In the genomic region with DNA sequence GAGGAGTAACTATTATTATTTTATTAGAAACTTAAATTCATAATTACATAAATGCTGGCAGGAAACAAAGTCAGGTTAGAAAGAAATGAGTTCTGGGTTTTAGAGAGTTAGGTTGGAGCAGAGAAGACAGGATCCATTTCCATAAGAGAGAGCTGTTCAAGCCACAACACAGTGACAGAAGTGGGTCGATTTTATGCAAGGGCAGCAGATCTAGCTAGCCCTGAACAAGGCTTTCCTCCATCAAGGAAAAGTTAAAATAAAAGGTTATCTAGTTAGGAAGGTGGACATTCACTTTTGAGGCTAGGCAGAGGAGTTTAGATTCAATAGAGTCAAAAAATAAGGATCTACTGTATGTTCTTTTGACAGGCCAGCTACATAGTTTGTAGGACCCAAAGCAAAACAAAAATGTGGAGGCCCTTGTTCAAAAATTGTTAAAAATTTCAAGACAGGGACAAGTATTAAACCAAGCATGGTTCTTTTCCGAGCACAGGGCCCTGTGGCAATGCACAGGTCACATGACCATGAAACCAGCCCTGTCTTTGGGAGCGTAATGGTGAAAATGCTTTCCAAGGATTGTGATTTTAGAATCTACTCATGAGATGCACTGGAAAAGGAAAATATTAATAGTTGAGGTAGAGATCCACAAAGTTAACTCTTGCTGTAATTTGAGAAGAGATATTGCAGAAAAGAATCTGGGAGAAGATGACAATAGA, we compare ENCODE assay signal across 19 cellular contexts.
DNase-seq lines count a peak whose midpoint lies in the region; ATAC-seq, FAIRE-seq and TF ChIP-seq lines count a peak whose summit lies in the region.
"Had no signal": no experiment of that assay in that cellular context is flagged by ENCODE, and none has a peak within 500 bp of the region (broad histone marks: within the 10 kb centered on the region; RNA-seq: fewer than 3 reads in every experiment).

No MANE protein-coding gene starts in this region.

- H4K20me1 ChIP-seq in SK-N-SH (ENCODE audit: insufficient read depth) = no peaks in the 10 kb centered on the region
- H4K20me1 ChIP-seq in GM23338 (replicated peaks; ENCODE audit: insufficient read depth) = no peaks in the 10 kb centered on the region
- no peaks in the 10 kb centered on the region for H4K20me1 ChIP-seq in H1 (replicated peaks in 1 of 2; ENCODE audit: control insufficient read depth in 1 of 2, insufficient read depth in 2 of 2, low read length in 2 of 2)

- H3K79me2 ChIP-seq in SK-N-SH (ENCODE audit: insufficient read depth) (no peaks in the 10 kb centered on the region), GM23338 (replicated peaks; ENCODE audit: insufficient read depth) (no peaks in the 10 kb centered on the region), H1 (ENCODE audit: control insufficient read depth in 1 of 2, insufficient read depth in 2 of 2, low read length in 2 of 2) (no peaks in the 10 kb centered on the region)

- no peak overlapping the region for H3K4ac ChIP-seq in H1 (replicated peaks; ENCODE audit: insufficient read length, low read depth, low read length)

- no peaks in the 10 kb centered on the region for H3K23me2 ChIP-seq in H1 (ENCODE audit: low read depth, low read length)

- no peak overlapping the region for H2BK5ac ChIP-seq in H1 (ENCODE audit: low read depth, low read length)

- H4K5ac ChIP-seq in H1 (ENCODE audit: insufficient read length, low read depth, low read length) = no peak overlapping the region

- no peak overlapping the region for H2BK12ac ChIP-seq in H1 (ENCODE audit: low read depth, low read length)

- H3K14ac ChIP-seq in H1 (ENCODE audit: insufficient read length) = no peak overlapping the region

- H3K9me2 ChIP-seq in SK-N-SH (no peaks in the 10 kb centered on the region), GM23338 (ENCODE audit: insufficient read depth) (peaks cover 7% of the 10 kb centered on the region)

- H3K4me3 Mint-ChIP-seq in GM23338 = no peak overlapping the region
- H3K4me3 Mint-ChIP-seq: CD4-positive, alpha-beta memory T cell; H9 had no signal

- H2BK120ac ChIP-seq in H1 (replicated peaks; ENCODE audit: low read depth, low read length) = no peak overlapping the region

- no peak overlapping the region for H4K8ac ChIP-seq in H1 (ENCODE audit: extremely low read depth, insufficient read depth, low read length)

- H3K4me3 ChIP-seq in SK-N-SH (ENCODE audit: low read depth in 2 of 2, low read length in 1 of 2) (no peak overlapping the region), GM23338 (no peak overlapping the region), H1 (ENCODE audit: extremely low read depth in 1 of 4, insufficient read depth in 2 of 4, low read depth in 3 of 4, low read length in 4 of 4) (no peak overlapping the region)

- H3K9me3 Mint-ChIP-seq in GM23338 = no peaks in the 10 kb centered on the region
- H3K9me3 Mint-ChIP-seq: H9 had no signal

- ATAC-seq in SK-N-SH treated with all-trans-retinoic acid at 6 μM for 48 hours (no peak), GM23338 (no peak), GM21786 (IDR thresholded peaks at IDR 0.05; ENCODE audit: unreplicated experiment) (no peak)
- ATAC-seq: HCT116 had no signal

- H3K27ac ChIP-seq in SK-N-SH (ENCODE audit: low read depth in 2 of 2, low read length in 1 of 2) = peak overlapping the region in 1 of 2 experiments; percentile 90; a peak in 2 of 4 replicates
- no peak overlapping the region for H3K27ac ChIP-seq in GM23338 (ENCODE audit: low read depth)
- no peak overlapping the region for H3K27ac ChIP-seq in H1 (ENCODE audit: low read depth, low read length)

- FAIRE-seq in H1 (lab: Jason Lieb, UNC) = no peak
- FAIRE-seq: GM12891, GM18507 had no signal

- no peak overlapping the region for H2AFZ ChIP-seq in SK-N-SH (ENCODE audit: low read depth)
- peak overlapping the region; percentile 50; the same call in 1 of the 2 replicates for H2AFZ ChIP-seq in GM23338
- H2AFZ ChIP-seq in H1 (ENCODE audit: low read length) = no peak overlapping the region

- POLR2A ChIA-PET in SK-N-SH (lab: Yijun Ruan, JAX) (interaction anchor here (0.6 to 2.3 kb wide), 4 partner anchors 114 to 273 kb away, joined by 3 to 70 read pairs (median 6); partner anchors contain the start of gene KLF7), H1 (lab: Charles Lee; ENCODE audit: partially characterized antibody) (interaction anchor here (1.1 kb wide), 1 partner anchor 14 kb away, joined by 3 read pairs; no protein-coding TSS in a partner anchor)

- H2AK5ac ChIP-seq in H1 (ENCODE audit: low read depth, low read length) = no peak overlapping the region

- H3K23ac ChIP-seq in H1 (ENCODE audit: insufficient read length) = no peak overlapping the region

- H3K4me1 Mint-ChIP-seq in GM23338 = no peaks in the 10 kb centered on the region
- H3K4me1 Mint-ChIP-seq: CD4-positive, alpha-beta memory T cell had no signal

- H3K27me3 ChIP-seq in SK-N-SH (ENCODE audit: insufficient read depth) (no peaks in the 10 kb centered on the region), GM23338 (ENCODE audit: insufficient read depth) (no peaks in the 10 kb centered on the region), H1 (replicated peaks in 1 of 4; ENCODE audit: control insufficient read depth in 3 of 4, extremely low read depth in 1 of 4, insufficient read depth in 3 of 4, low read length in 3 of 4) (no peaks in the 10 kb centered on the region)

- H3F3A ChIP-seq in SK-N-SH (replicated peaks; ENCODE audit: insufficient read depth) (no peaks in the 10 kb centered on the region), GM23338 (replicated peaks; ENCODE audit: low read depth) (no peaks in the 10 kb centered on the region)

- TF ChIP-seq RAD21 in SK-N-SH (IDR thresholded peaks at IDR 0.05; ENCODE audit: low read length) (no peak), H1 (IDR thresholded peaks at IDR 0.05 in 1 of 2, conservative IDR thresholded peaks at IDR 0.05 in 1 of 2; ENCODE audit: low read depth in 2 of 2, low read length in 2 of 2) (no peak)

- H2BK20ac ChIP-seq in H1 (ENCODE audit: low read length) = no peak overlapping the region

- TF ChIP-seq EP300 in SK-N-SH (IDR thresholded peaks at IDR 0.05; ENCODE audit: borderline replicate concordance in 1 of 2, low read depth in 1 of 2, low read length in 1 of 2) = no peak
- TF ChIP-seq EP300 in H1 (IDR thresholded peaks at IDR 0.05; ENCODE audit: borderline replicate concordance in 1 of 2, low read depth in 2 of 2, low read length in 2 of 2) = no peak

- no peak overlapping the region for H3K56ac ChIP-seq in H1 (replicated peaks; ENCODE audit: insufficient read length, low read depth, low read length)

- H3K9me3 ChIP-seq in SK-N-SH (no peaks in the 10 kb centered on the region), H1 (ENCODE audit: insufficient read depth in 2 of 2, low read depth in 1 of 2, low read length in 1 of 2) (no peaks in the 10 kb centered on the region)

- no peaks in the 10 kb centered on the region for H3K36me3 Mint-ChIP-seq in GM23338 (ENCODE audit: low read depth)
- H3K36me3 Mint-ChIP-seq: CD4-positive, alpha-beta memory T cell had no signal

- H3K36me3 ChIP-seq in SK-N-SH (replicated peaks in 1 of 2; ENCODE audit: control insufficient read depth in 1 of 2, insufficient read depth in 2 of 2, low read length in 1 of 2) = no peaks in the 10 kb centered on the region
- 0 out of 2 replicates have a peak, but pooled peaks cover 4% of the 10 kb centered on the region for H3K36me3 ChIP-seq in GM23338 (ENCODE audit: insufficient read depth)
- H3K36me3 ChIP-seq in H1 (ENCODE audit: control insufficient read depth in 2 of 4, insufficient read depth in 4 of 4, low read length in 3 of 4) = no peaks in the 10 kb centered on the region

- TF ChIP-seq POLR2A in H1 (IDR thresholded peaks at IDR 0.05; ENCODE audit: control extremely low read depth in 1 of 2, low read depth in 2 of 2, low read length in 2 of 2) = no peak

- no peaks in the 10 kb centered on the region for H3K79me1 ChIP-seq in H1 (ENCODE audit: low read depth, low read length)

- H3K18ac ChIP-seq in H1 (ENCODE audit: extremely low read depth, low read length) = no peak overlapping the region

- H3K4me1 ChIP-seq in SK-N-SH (ENCODE audit: control insufficient read depth in 1 of 2, insufficient read depth in 2 of 2, low read depth in 1 of 2, low read length in 1 of 2) (peaks cover 0 to 26% of the 10 kb centered on the region in 2 experiments; a peak in 2 of 4 replicates), GM23338 (ENCODE audit: insufficient read depth) (no peaks in the 10 kb centered on the region), H1 (replicated peaks in 1 of 4; ENCODE audit: control insufficient read depth in 3 of 4, insufficient read depth in 4 of 4, low read length in 3 of 4) (no peaks in the 10 kb centered on the region)

- TF ChIP-seq CTCF in SK-N-SH (IDR thresholded peaks at IDR 0.05) (no peak), GM23338 (conservative IDR thresholded peaks at IDR 0.05; ENCODE audit: low read depth in 2 of 2) (no peak), H1 (IDR thresholded peaks at IDR 0.05; ENCODE audit: control extremely low read depth in 1 of 3, insufficient read depth in 1 of 3, low read depth in 1 of 3, low read length in 3 of 3) (no peak)

- H3K4me2 ChIP-seq in SK-N-SH (no peak overlapping the region), GM23338 (no peak overlapping the region), H1 (ENCODE audit: insufficient read depth in 1 of 2, low read depth in 2 of 2, low read length in 2 of 2) (no peak overlapping the region)

- no peak overlapping the region for H3K9ac ChIP-seq in SK-N-SH
- no peak overlapping the region for H3K9ac ChIP-seq in H1 (replicated peaks in 1 of 4; ENCODE audit: extremely low read depth in 1 of 4, low read depth in 3 of 4, low read length in 3 of 4)

- H2BK15ac ChIP-seq in H1 (ENCODE audit: low read length) = no peak overlapping the region

- CTCF ChIA-PET in SK-N-SH (lab: Yijun Ruan, JAX) = interaction anchor here (0.8 to 1.8 kb wide), 6 partner anchors 14 to 638 kb away, joined by 3 to 15 read pairs (median 6); no protein-coding TSS in a partner anchor
- CTCF ChIA-PET in H1 (lab: Charles Lee; ENCODE audit: partially characterized antibody) = interaction anchor here (1.4 kb wide), 1 partner anchor 11 kb away, joined by 3 read pairs; no protein-coding TSS in a partner anchor

- no peak overlapping the region for H4K91ac ChIP-seq in H1 (replicated peaks; ENCODE audit: insufficient read length, low read length)

- H3K27ac Mint-ChIP-seq in GM23338 = no peak overlapping the region
- H3K27ac Mint-ChIP-seq: CD4-positive, alpha-beta memory T cell had no signal

- H3K27me3 Mint-ChIP-seq in GM23338 (ENCODE audit: insufficient read depth, low read depth, poor library complexity) = peaks cover 4% of the 10 kb centered on the region

- DNase-seq in SK-N-SH = no peak
- DNase-seq in GM23338 (ENCODE audit: low spot score) = no peak
- no peak for DNase-seq in H1 (ENCODE audit: low read depth in 1 of 2, low spot score in 2 of 2)
- no peak for DNase-seq in NCI-H82 treated with DMSO at 0.1 percent for 48 hours (lab: John Stamatoyannopoulos, UW; ENCODE audit: unreplicated experiment)
- DNase-seq in stimulated activated CD4-positive, alpha-beta T cell treated with anti-CD3 and anti-CD28 coated beads, Interleukin-12 subunit alpha, Interleukin-12 subunit beta, amount 100 ng/mL, for 4 hours = no peak
- DNase-seq: 8988T; C1 segment of cervical spinal cord; Calu3; CD4-positive, alpha-beta memory T cell; COR-L47; DMS53; DMS79 treated with DMSO at 0.1 percent for 48 hours; GF-D8; H9 had no signal

- 90% methylated on average over 3 of the region's 3 CpGs for WGBS in SK-N-SH (ENCODE audit: low lambda C conversion rate)
- WGBS in H1 (ENCODE audit: extremely low coverage in 1 of 2, insufficient coverage in 1 of 2, insufficient read length in 1 of 2, insufficient replicate concordance in 2 of 2, low coverage in 1 of 2, low lambda C conversion rate in 2 of 2, missing lambda C conversion rate in 1 of 2), 2 experiments = 89% methylated on average over 3 of the region's 3 CpGs; no CpG with 5 or more reads in 1 of the 2 experiments

Comparison
In these comparisons a context has a peak if more than half of its experiments do, and no peak if none do; other contexts are left out.
1. Of the 17 proteins assayed by ChIP-seq in both H1 and SK-N-SH: peak only in H1: USF2; only in SK-N-SH: none; in both: none; in neither: 16.